Comparison of ENCODE assay signal across 24 cellular contexts in the genomic region with DNA sequence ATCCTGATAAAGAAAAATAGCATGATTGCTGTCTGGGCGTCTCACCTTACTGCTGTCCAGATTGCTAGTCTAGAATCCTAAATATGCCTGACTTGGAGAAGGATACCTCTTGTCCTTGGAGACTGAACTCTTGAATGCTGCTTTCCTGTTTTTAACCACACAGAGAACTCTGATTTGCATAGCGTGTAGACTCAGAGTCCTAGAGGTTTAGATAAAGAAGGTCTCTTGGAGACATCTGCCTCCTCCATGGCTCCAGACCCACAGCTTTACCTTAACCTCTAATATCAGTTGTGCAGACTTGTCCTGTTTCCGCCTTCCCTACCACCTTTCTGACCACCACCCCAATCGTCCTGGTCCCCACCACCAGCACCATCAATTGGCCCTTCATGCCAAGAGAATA.
"Had no signal": no experiment of that assay in that cellular context is flagged by ENCODE, and none has a peak within 500 bp of the region (broad histone marks: within the 10 kb centered on the region; RNA-seq: fewer than 3 reads in every experiment).

No MANE protein-coding gene starts in this region.

- H3K36me3 ChIP-seq: WERI-Rb-1 had no signal

- DNase-seq: activated CD4-positive, alpha-beta T cell treated with anti-CD3 and anti-CD28 coated beads, Interleukin-2, amount 10 ng/mL, durations not matched to agents 24 days and 14 days; activated CD4-positive, alpha-beta T cell treated with anti-CD3 and anti-CD28 coated beads, Interleukin-2, amount 50 U/mL, for 4 hours; activated CD8-positive, alpha-beta T cell treated with anti-CD3 and anti-CD28 coated beads, Interleukin-2, amount 10 ng/mL, durations not matched to agents 7 days and 5 days; activated naive CD4-positive, alpha-beta T cell treated with anti-CD3 and anti-CD28 coated beads, Interleukin-2, amount 10 ng/mL, durations not matched to agents 7 days and 5 days; activated naive CD8-positive, alpha-beta T cell treated with anti-CD3 and anti-CD28 coated beads, Interleukin-2, amount 50 U/mL, for 24 hours; activated T-cell treated with anti-CD3 and anti-CD28 coated beads, Interleukin-2, amount 50 U/mL, for 24 hours; anterior cingulate cortex; caudate nucleus; cerebellar nuclear complex; Kasumi-1; NCI-H1105; NCI-H1436; NCI-H1694; NCI-H1930; NCI-H345; NCI-H524 treated with DMSO at 0.1 percent for 48 hours; NCI-H748 treated with DMSO at 0.1 percent for 48 hours; OCI-M1; Right ventricle myocardium superior; T1000; WERI-Rb-1 had no signal

- ATAC-seq: activated CD8-positive, alpha-beta T cell treated with anti-CD3 and anti-CD28 coated beads, Interleukin-2, amount 10 ng/mL, durations not matched to agents 7 days and 5 days; activated naive CD8-positive, alpha-beta T cell treated with anti-CD3 and anti-CD28 coated beads, Interleukin-2, amount 50 U/mL, for 24 hours had no signal

- H3K27ac Mint-ChIP-seq: activated CD4-positive, alpha-beta T cell treated with anti-CD3 and anti-CD28 coated beads, Interleukin-2, amount 10 ng/mL, durations not matched to agents 24 days and 14 days; activated CD8-positive, alpha-beta T cell treated with anti-CD3 and anti-CD28 coated beads, Interleukin-2, amount 10 ng/mL, durations not matched to agents 7 days and 5 days; activated naive CD4-positive, alpha-beta T cell treated with anti-CD3 and anti-CD28 coated beads, Interleukin-2, amount 10 ng/mL, durations not matched to agents 7 days and 5 days; activated naive CD8-positive, alpha-beta T cell; activated naive CD8-positive, alpha-beta T cell treated with anti-CD3 and anti-CD28 coated beads, Interleukin-2, amount 50 U/mL, for 24 hours; activated T-cell treated with anti-CD3 and anti-CD28 coated beads, Interleukin-2, amount 50 U/mL, for 24 hours; activated T-helper 1 cell treated with anti-CD3 and anti-CD28 coated beads, Interleukin-12 subunit alpha, Interleukin-12 subunit beta, Interleukin-2, Interleukin-4 antibody, amounts not matched to agents 30 ng/mL and 10 ng/mL and 1 ng/mL, durations not matched to agents 14 hours and 24 hours and 36 hours; brain had no signal

- H3K27me3 Mint-ChIP-seq: activated CD4-positive, alpha-beta T cell treated with anti-CD3 and anti-CD28 coated beads, Interleukin-2, amount 10 ng/mL, durations not matched to agents 24 days and 14 days; activated naive CD4-positive, alpha-beta T cell treated with anti-CD3 and anti-CD28 coated beads, Interleukin-2, amount 10 ng/mL, durations not matched to agents 7 days and 5 days; activated naive CD8-positive, alpha-beta T cell; activated T-cell treated with anti-CD3 and anti-CD28 coated beads, Interleukin-2, amount 50 U/mL, for 24 hours; brain had no signal

- H3K9me3 Mint-ChIP-seq: activated CD4-positive, alpha-beta T cell treated with anti-CD3 and anti-CD28 coated beads, Interleukin-2, amount 10 ng/mL, durations not matched to agents 24 days and 14 days; activated naive CD4-positive, alpha-beta T cell treated with anti-CD3 and anti-CD28 coated beads, Interleukin-2, amount 10 ng/mL, durations not matched to agents 7 days and 5 days; activated naive CD8-positive, alpha-beta T cell treated with anti-CD3 and anti-CD28 coated beads, Interleukin-2, amount 50 U/mL, for 24 hours; activated T-helper 1 cell treated with anti-CD3 and anti-CD28 coated beads, Interleukin-12 subunit alpha, Interleukin-12 subunit beta, Interleukin-2, Interleukin-4 antibody, amounts not matched to agents 30 ng/mL and 10 ng/mL and 1 ng/mL, durations not matched to agents 14 hours and 24 hours and 36 hours; brain had no signal

- H3K27ac ChIP-seq: WERI-Rb-1 had no signal

- H3K36me3 Mint-ChIP-seq: activated naive CD4-positive, alpha-beta T cell treated with anti-CD3 and anti-CD28 coated beads, Interleukin-2, amount 10 ng/mL, durations not matched to agents 7 days and 5 days; activated naive CD8-positive, alpha-beta T cell; brain had no signal

- H3K4me1 Mint-ChIP-seq: activated CD4-positive, alpha-beta T cell treated with anti-CD3 and anti-CD28 coated beads, Interleukin-2, amount 10 ng/mL, durations not matched to agents 24 days and 14 days; activated naive CD4-positive, alpha-beta T cell treated with anti-CD3 and anti-CD28 coated beads, Interleukin-2, amount 10 ng/mL, durations not matched to agents 7 days and 5 days; activated naive CD8-positive, alpha-beta T cell treated with anti-CD3 and anti-CD28 coated beads, Interleukin-2, amount 50 U/mL, for 24 hours had no signal

- H3K4me3 Mint-ChIP-seq: activated CD4-positive, alpha-beta T cell treated with anti-CD3 and anti-CD28 coated beads, Interleukin-2, amount 10 ng/mL, durations not matched to agents 24 days and 14 days; activated CD8-positive, alpha-beta T cell treated with anti-CD3 and anti-CD28 coated beads, Interleukin-2, amount 10 ng/mL, durations not matched to agents 7 days and 5 days; activated naive CD4-positive, alpha-beta T cell treated with anti-CD3 and anti-CD28 coated beads, Interleukin-2, amount 10 ng/mL, durations not matched to agents 7 days and 5 days; activated naive CD8-positive, alpha-beta T cell; activated naive CD8-positive, alpha-beta T cell treated with anti-CD3 and anti-CD28 coated beads, Interleukin-2, amount 50 U/mL, for 24 hours; activated T-cell treated with anti-CD3 and anti-CD28 coated beads, Interleukin-2, amount 50 U/mL, for 24 hours; activated T-helper 1 cell treated with anti-CD3 and anti-CD28 coated beads, Interleukin-12 subunit alpha, Interleukin-12 subunit beta, Interleukin-2, Interleukin-4 antibody, amounts not matched to agents 30 ng/mL and 10 ng/mL and 1 ng/mL, durations not matched to agents 14 hours and 24 hours and 36 hours; brain had no signal
